8 cellular contexts compared by ENCODE assay signal in genomic region chrX:118727686-118728339, GRCh38. TPM values are rescaled to one million over a fixed set of nuclear protein-coding genes. Genes with fewer than 3 reads are reported as not detected.
DNase-seq lines count a peak whose midpoint lies in the region; ATAC-seq and TF ChIP-seq lines count a peak whose summit lies in the region.

No MANE protein-coding gene starts in this region.

- H3K79me2 ChIP-seq in ACC112 (ENCODE audit: control insufficient read depth, insufficient read depth, low read length, unreplicated experiment) (peaks cover 24% of the 10 kb centered on the region), mesendoderm (ENCODE audit: control insufficient read depth, insufficient read depth, low read length) (no peaks in the 10 kb centered on the region), OCI-LY7 (ENCODE audit: insufficient read depth, low read depth, low read length) (no peaks in the 10 kb centered on the region)

- H2BK120ac ChIP-seq in mesendoderm (ENCODE audit: low read depth, low read length), result peak overlapping the region; percentile 39

- intact Hi-C loops in dorsolateral prefrontal cortex (cut with DNase I), result no loop called here
- intact Hi-C loops in upper lobe of right lung (cut with DNase I), result no loop called here
- intact Hi-C loops in OCI-LY7 (cut with micrococcal nuclease; ENCODE audit: unreplicated experiment), result no loop called here

- DNase-seq in NCI-H69 (lab: John Stamatoyannopoulos, UW), result peak; percentile 49
- peak in 2 of 10 donors; percentile 4 to 6 for DNase-seq in dorsolateral prefrontal cortex
- peak; percentile 18 for DNase-seq in mesendoderm
- DNase-seq in upper lobe of right lung, result peak; percentile 84
- no peak for DNase-seq in SIG-M5 treated with dmso at 0.1 percent for 504 hours (lab: John Stamatoyannopoulos, UW; ENCODE audit: unreplicated experiment)
- DNase-seq in OCI-LY7 (ENCODE audit: low spot score), result no peak

- H4K8ac ChIP-seq in mesendoderm (ENCODE audit: low read depth, low read length), result no peak overlapping the region

- peak overlapping the region; percentile 52 for H3K4ac ChIP-seq in mesendoderm (ENCODE audit: low read depth, low read length)

- H3K9me3 ChIP-seq in upper lobe of right lung, result no peaks in the 10 kb centered on the region
- H3K9me3 ChIP-seq in OCI-LY7 (ENCODE audit: low read length), result no peaks in the 10 kb centered on the region

- H2BK5ac ChIP-seq in mesendoderm (ENCODE audit: low read length), result no peak overlapping the region

- H3K9me2 ChIP-seq in OCI-LY7 (ENCODE audit: insufficient read depth, low read length), result no peaks in the 10 kb centered on the region

- no peak overlapping the region for H4K5ac ChIP-seq in mesendoderm (ENCODE audit: low read length)

- H3K23ac ChIP-seq in mesendoderm (ENCODE audit: low read length), result no peak overlapping the region

- H3K27ac ChIP-seq in ACC112 (ENCODE audit: low read depth, low read length) (peak overlapping the region; percentile 78), dorsolateral prefrontal cortex (peak overlapping the region in 48 of 59 donors; percentile 12 to 86 (median 60)), mesendoderm (ENCODE audit: low read depth, low read length) (peak overlapping the region; percentile 19), upper lobe of right lung (peak overlapping the region; percentile 89), OCI-LY7 (ENCODE audit: low read depth, low read length, poor library complexity, severe bottlenecking) (no peak overlapping the region)

- peak overlapping the region; percentile 88 for H3K18ac ChIP-seq in mesendoderm (ENCODE audit: low read length)

- TF ChIP-seq CTCF in dorsolateral prefrontal cortex (IDR thresholded peaks at IDR 0.05 in 54 of 56, conservative IDR thresholded peaks at IDR 0.05 in 2 of 56; ENCODE audit: low read depth in 1 of 56, partially characterized antibody in 56 of 56) (no peak), upper lobe of right lung (IDR thresholded peaks at IDR 0.05) (no peak), OCI-LY7 (conservative IDR thresholded peaks at IDR 0.05; ENCODE audit: low read length) (no peak)

- no TSS peak for BruUV-seq in OCI-LY7 (replicated peaks; lab: Mats Ljungman, UMichigan)

- peak overlapping the region; percentile 94 for H2BK15ac ChIP-seq in mesendoderm (replicated peaks; ENCODE audit: low read depth)

- no peak overlapping the region for H2AK5ac ChIP-seq in mesendoderm (ENCODE audit: low read length)

- H2AFZ ChIP-seq in ACC112 (ENCODE audit: low read length, unreplicated experiment) (peak overlapping the region; percentile 76), OCI-LY7 (ENCODE audit: low read length) (no peak overlapping the region)

- H4K20me1 ChIP-seq in OCI-LY7 (ENCODE audit: insufficient read depth, low read length), result no peaks in the 10 kb centered on the region

- peak overlapping the region; percentile 80 for H3K56ac ChIP-seq in mesendoderm (ENCODE audit: low read length)

- H3K27me3 ChIP-seq in ACC112 (ENCODE audit: insufficient read depth, low read length) (no peaks in the 10 kb centered on the region), dorsolateral prefrontal cortex (peaks cover 0 to 49% (median 5%) of the 10 kb centered on the region in 45 donors), mesendoderm (ENCODE audit: insufficient read depth, low read length, poor library complexity) (no peaks in the 10 kb centered on the region), upper lobe of right lung (no peaks in the 10 kb centered on the region)

- no peaks in the 10 kb centered on the region for H3K79me1 ChIP-seq in mesendoderm (ENCODE audit: low read length)

- H3K36me3 ChIP-seq in ACC112 (ENCODE audit: insufficient read depth, low read length) (peaks cover under 1% of the 10 kb centered on the region; the same call in 1 of the 2 replicates), mesendoderm (ENCODE audit: control insufficient read depth, insufficient read depth, low read length) (no peaks in the 10 kb centered on the region), upper lobe of right lung (no peaks in the 10 kb centered on the region), OCI-LY7 (ENCODE audit: insufficient read depth, low read length) (no peaks in the 10 kb centered on the region)

- H3K4me2 ChIP-seq in mesendoderm (ENCODE audit: low read length) (peak overlapping the region; percentile 44), OCI-LY7 (ENCODE audit: low read length) (no peak overlapping the region)

- POLR2A ChIA-PET in OCI-LY7 (lab: Charles Lee), result no interaction called here

- H3K4me1 ChIP-seq in ACC112 (ENCODE audit: control insufficient read depth, insufficient read depth, low read length, unreplicated experiment) (peaks cover 36% of the 10 kb centered on the region), mesendoderm (ENCODE audit: control insufficient read depth, low read depth, low read length) (peaks cover 4% of the 10 kb centered on the region), upper lobe of right lung (peaks cover 21% of the 10 kb centered on the region), OCI-LY7 (ENCODE audit: insufficient read depth, low read length, poor library complexity, severe bottlenecking) (no peaks in the 10 kb centered on the region)

- no CpG with 5 or more reads among the region's 73 CpGs for WGBS in mesendoderm (ENCODE audit: extremely low coverage, insufficient coverage, low lambda C conversion rate)

- CTCF ChIA-PET in OCI-LY7 (lab: Charles Lee; ENCODE audit: unreplicated experiment), result no interaction called here

- H3K4me3 ChIP-seq in ACC112 (ENCODE audit: low read depth, low read length) (peak overlapping the region; percentile 83), dorsolateral prefrontal cortex (peak overlapping the region; percentile 31 to 73 (median 57)), mesendoderm (ENCODE audit: low read length) (peak overlapping the region; percentile 37), upper lobe of right lung (peak overlapping the region; percentile 60), OCI-LY7 (ENCODE audit: low read depth, low read length, poor library complexity, severe bottlenecking) (no peak overlapping the region)

- peak overlapping the region; percentile 71 for H3K9ac ChIP-seq in mesendoderm (ENCODE audit: low read length)

- ATAC-seq in GM18867 (IDR thresholded peaks at IDR 0.05; ENCODE audit: unreplicated experiment) (peak; percentile 21), upper lobe of right lung (peak; percentile 66)

RNA-seq across cellular contexts. Expression of gene IL13RA1, which starts 0.4 kb away (rescaled TPM):
- total RNA-seq in dorsolateral prefrontal cortex, result 10 to 100 TPM in 115 of 120 experiments, 1 to 10 TPM in 5; 7.2 to 35.0 (median 16.5) TPM
- polyA plus RNA-seq in mesendoderm (2013, experiment 1 of 2), result 14.2 TPM
- 13.6 TPM for polyA plus RNA-seq in mesendoderm (2013, experiment 2 of 2)
- total RNA-seq in upper lobe of right lung, result 74.2 TPM
- not detected in 2 replicates for total RNA-seq in OCI-LY7 (2014; rRNA removed; shearing (Covaris generic))
- not detected in 2 replicates for total RNA-seq in OCI-LY7 (2022)

Comparison
In these comparisons a context has a peak if more than half of its experiments do, and no peak if none do; other contexts are left out.
1. DNase-seq: peak in NCI-H69 (single experiment), mesendoderm (single experiment) and upper lobe of right lung (single experiment); none in SIG-M5 treated with dmso at 0.1 percent for 504 hours (single experiment) and OCI-LY7 (single experiment).
2. RNA of gene IL13RA1, which starts 0.4 kb away (total RNA-seq): 74.2 TPM in upper lobe of right lung (single experiment) and 7.2 to 35.0 TPM in dorsolateral prefrontal cortex; not detected in OCI-LY7; every median in the first group is over 4 times any median in the second.